ENCODE assay signal across 1 cellular context in genomic region chr3:50494136-50494535, GRCh38.
TF ChIP-seq lines count a peak whose summit lies in the region.

No MANE protein-coding gene starts in this region.

TF ChIP-seq in GM23338, 12 proteins besides CTCF, POLR2A, EP300 and RAD21:
- TF ChIP-seq ZNF462 (CRISPR knock-in tag; IDR thresholded peaks at IDR 0.05) (no peak), ZNF331 (CRISPR knock-in tag; IDR thresholded peaks at IDR 0.05; ENCODE audit: low read depth) (no peak), STAT1 (IDR thresholded peaks at IDR 0.05; ENCODE audit: unreplicated experiment) (no peak), JUNB (IDR thresholded peaks at IDR 0.05; ENCODE audit: unreplicated experiment) (no peak), EZH2phosphoT487 (IDR thresholded peaks at IDR 0.05; ENCODE audit: unreplicated experiment) (no peak), POLR2AphosphoS5 (IDR thresholded peaks at IDR 0.05; ENCODE audit: low read depth) (no peak), ETS1 (IDR thresholded peaks at IDR 0.05) (no peak), CREB1 (CRISPR knock-in tag; IDR thresholded peaks at IDR 0.05; ENCODE audit: low read depth) (no peak), ZNF114 (CRISPR knock-in tag; IDR thresholded peaks at IDR 0.05) (no peak), NANOG (IDR thresholded peaks at IDR 0.05; ENCODE audit: borderline replicate concordance) (no peak), REST (IDR thresholded peaks at IDR 0.05; ENCODE audit: unreplicated experiment) (no peak), EZH2 (IDR thresholded peaks at IDR 0.05; ENCODE audit: low read depth, unreplicated experiment) (no peak)
TF ChIP-seq in GM23338: peak in this region for 0.
